Comparison of ENCODE assay signal across 1 cellular context in the genomic region with DNA sequence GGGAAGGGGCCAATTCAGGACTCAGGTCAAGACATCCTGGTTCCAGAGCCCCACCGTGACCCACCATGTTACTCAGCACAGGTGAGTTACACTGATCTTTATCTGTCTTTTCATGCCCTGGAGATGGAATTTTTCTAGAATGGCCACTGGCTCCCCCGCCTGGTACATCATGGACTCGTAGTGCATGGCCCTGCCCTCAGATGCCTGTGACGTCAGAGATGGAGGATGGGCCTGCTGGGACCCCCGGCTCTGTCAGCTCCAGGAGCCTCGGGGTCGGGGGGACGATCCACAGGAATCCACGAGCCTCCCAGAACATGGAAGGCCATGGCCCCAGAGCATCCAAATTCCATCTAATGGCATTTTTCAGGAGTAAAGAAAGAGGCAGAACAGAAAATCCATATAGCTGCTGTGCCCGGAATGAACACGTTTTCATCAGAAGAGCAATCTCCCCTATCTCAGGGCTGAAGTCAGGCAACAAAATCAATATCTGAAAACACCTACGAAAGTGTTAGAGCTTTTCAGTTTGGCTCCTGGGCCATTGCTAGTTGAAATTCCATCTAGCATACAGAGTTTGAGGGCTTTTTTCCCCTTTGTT.
TF ChIP-seq lines count a peak whose summit lies in the region.

No MANE protein-coding gene starts in this region.

TF ChIP-seq in H1, 55 proteins besides CTCF, POLR2A, EP300 and RAD21:
- peak; percentile 61 for TF ChIP-seq CREB1 (IDR thresholded peaks at IDR 0.05)
